Comparison of ENCODE assay signal across 1 cellular context in the genomic region with DNA sequence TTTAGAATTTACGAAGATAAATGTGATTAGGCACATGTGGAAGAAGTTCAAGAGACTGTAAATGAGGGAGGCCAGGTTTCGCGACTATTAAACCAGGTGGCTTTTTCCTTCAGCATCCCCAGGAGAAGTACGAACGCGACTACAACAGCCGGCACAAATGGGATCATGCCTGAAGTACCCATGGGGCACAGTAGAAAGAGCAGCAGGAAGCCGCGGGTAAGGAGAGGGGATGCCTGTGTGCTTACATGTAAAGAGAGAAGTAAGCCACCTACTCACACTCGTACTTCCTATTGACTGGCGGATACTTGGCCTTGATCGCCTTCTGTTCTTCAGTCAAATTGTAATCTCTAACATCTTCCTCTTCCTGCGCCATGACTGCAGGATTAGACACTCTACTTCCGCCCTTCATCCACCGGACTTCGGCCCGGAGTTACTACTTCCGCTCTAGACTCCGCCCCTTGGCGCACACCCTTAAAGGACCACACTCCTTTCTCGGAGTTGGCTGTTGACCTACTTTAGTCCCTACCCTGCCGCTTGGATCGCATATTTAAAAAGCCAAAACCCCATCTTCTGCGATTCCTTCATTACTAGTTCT.
TF ChIP-seq lines count a peak whose summit lies in the region.

TSS of gene ZBTB8OS (minus strand) at position 394 of the 595 bp plus-strand sequence. CDS start at position 373, 21 bp downstream.

TF ChIP-seq in K562, 482 proteins besides CTCF, POLR2A, EP300 and RAD21 (continued from another document and continues in another):
- TF ChIP-seq, protein P1, sequence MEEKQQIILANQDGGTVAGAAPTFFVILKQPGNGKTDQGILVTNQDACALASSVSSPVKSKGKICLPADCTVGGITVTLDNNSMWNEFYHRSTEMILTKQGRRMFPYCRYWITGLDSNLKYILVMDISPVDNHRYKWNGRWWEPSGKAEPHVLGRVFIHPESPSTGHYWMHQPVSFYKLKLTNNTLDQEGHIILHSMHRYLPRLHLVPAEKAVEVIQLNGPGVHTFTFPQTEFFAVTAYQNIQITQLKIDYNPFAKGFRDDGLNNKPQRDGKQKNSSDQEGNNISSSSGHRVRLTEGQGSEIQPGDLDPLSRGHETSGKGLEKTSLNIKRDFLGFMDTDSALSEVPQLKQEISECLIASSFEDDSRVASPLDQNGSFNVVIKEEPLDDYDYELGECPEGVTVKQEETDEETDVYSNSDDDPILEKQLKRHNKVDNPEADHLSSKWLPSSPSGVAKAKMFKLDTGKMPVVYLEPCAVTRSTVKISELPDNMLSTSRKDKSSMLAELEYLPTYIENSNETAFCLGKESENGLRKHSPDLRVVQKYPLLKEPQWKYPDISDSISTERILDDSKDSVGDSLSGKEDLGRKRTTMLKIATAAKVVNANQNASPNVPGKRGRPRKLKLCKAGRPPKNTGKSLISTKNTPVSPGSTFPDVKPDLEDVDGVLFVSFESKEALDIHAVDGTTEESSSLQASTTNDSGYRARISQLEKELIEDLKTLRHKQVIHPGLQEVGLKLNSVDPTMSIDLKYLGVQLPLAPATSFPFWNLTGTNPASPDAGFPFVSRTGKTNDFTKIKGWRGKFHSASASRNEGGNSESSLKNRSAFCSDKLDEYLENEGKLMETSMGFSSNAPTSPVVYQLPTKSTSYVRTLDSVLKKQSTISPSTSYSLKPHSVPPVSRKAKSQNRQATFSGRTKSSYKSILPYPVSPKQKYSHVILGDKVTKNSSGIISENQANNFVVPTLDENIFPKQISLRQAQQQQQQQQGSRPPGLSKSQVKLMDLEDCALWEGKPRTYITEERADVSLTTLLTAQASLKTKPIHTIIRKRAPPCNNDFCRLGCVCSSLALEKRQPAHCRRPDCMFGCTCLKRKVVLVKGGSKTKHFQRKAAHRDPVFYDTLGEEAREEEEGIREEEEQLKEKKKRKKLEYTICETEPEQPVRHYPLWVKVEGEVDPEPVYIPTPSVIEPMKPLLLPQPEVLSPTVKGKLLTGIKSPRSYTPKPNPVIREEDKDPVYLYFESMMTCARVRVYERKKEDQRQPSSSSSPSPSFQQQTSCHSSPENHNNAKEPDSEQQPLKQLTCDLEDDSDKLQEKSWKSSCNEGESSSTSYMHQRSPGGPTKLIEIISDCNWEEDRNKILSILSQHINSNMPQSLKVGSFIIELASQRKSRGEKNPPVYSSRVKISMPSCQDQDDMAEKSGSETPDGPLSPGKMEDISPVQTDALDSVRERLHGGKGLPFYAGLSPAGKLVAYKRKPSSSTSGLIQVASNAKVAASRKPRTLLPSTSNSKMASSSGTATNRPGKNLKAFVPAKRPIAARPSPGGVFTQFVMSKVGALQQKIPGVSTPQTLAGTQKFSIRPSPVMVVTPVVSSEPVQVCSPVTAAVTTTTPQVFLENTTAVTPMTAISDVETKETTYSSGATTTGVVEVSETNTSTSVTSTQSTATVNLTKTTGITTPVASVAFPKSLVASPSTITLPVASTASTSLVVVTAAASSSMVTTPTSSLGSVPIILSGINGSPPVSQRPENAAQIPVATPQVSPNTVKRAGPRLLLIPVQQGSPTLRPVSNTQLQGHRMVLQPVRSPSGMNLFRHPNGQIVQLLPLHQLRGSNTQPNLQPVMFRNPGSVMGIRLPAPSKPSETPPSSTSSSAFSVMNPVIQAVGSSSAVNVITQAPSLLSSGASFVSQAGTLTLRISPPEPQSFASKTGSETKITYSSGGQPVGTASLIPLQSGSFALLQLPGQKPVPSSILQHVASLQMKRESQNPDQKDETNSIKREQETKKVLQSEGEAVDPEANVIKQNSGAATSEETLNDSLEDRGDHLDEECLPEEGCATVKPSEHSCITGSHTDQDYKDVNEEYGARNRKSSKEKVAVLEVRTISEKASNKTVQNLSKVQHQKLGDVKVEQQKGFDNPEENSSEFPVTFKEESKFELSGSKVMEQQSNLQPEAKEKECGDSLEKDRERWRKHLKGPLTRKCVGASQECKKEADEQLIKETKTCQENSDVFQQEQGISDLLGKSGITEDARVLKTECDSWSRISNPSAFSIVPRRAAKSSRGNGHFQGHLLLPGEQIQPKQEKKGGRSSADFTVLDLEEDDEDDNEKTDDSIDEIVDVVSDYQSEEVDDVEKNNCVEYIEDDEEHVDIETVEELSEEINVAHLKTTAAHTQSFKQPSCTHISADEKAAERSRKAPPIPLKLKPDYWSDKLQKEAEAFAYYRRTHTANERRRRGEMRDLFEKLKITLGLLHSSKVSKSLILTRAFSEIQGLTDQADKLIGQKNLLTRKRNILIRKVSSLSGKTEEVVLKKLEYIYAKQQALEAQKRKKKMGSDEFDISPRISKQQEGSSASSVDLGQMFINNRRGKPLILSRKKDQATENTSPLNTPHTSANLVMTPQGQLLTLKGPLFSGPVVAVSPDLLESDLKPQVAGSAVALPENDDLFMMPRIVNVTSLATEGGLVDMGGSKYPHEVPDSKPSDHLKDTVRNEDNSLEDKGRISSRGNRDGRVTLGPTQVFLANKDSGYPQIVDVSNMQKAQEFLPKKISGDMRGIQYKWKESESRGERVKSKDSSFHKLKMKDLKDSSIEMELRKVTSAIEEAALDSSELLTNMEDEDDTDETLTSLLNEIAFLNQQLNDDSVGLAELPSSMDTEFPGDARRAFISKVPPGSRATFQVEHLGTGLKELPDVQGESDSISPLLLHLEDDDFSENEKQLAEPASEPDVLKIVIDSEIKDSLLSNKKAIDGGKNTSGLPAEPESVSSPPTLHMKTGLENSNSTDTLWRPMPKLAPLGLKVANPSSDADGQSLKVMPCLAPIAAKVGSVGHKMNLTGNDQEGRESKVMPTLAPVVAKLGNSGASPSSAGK (IDR thresholded peaks at IDR 0.05), result no peak
- TF ChIP-seq RB1 (IDR thresholded peaks at IDR 0.05; ENCODE audit: low read depth) (peak; percentile 26; the same call in 1 of the 2 replicates), ZSCAN32 (CRISPR knock-in tag; IDR thresholded peaks at IDR 0.05) (no peak), SIN3B (IDR thresholded peaks at IDR 0.05; ENCODE audit: low read depth) (peak; percentile 87), ZNF699 (CRISPR knock-in tag; IDR thresholded peaks at IDR 0.05; ENCODE audit: insufficient replicate concordance) (no peak), ARID3A (IDR thresholded peaks at IDR 0.05; ENCODE audit: borderline replicate concordance, low read depth, low read length) (peak; percentile 46; the same call in 1 of the 2 replicates), COPS2 (conservative IDR thresholded peaks at IDR 0.05) (no peak), SIN3A (IDR thresholded peaks at IDR 0.05; ENCODE audit: borderline replicate concordance in 2 of 2, control insufficient read depth in 1 of 2, low read depth in 2 of 2, low read length in 2 of 2) (peak; percentile 83 to 90; a peak in 2 of 4 replicates), ZNF609 (CRISPR knock-in tag; IDR thresholded peaks at IDR 0.05; ENCODE audit: borderline replicate concordance) (no peak), SP1 (CRISPR knock-in tag; IDR thresholded peaks at IDR 0.05) (peak; percentile 98), PHF8 (IDR thresholded peaks at IDR 0.05; ENCODE audit: borderline replicate concordance, low read length) (peak; percentile 79; the same call in 1 of the 2 replicates), CTBP1 (IDR thresholded peaks at IDR 0.05; ENCODE audit: borderline replicate concordance) (peak; percentile 11; the same call in 1 of the 2 replicates), RCOR1 (IDR thresholded peaks at IDR 0.05; ENCODE audit: borderline replicate concordance in 1 of 2, low read depth in 2 of 2, low read length in 2 of 2) (peak; percentile 42 to 64; a peak in 2 of 4 replicates), NR2F6 (CRISPR knock-in tag; IDR thresholded peaks at IDR 0.05) (no peak), ZNF639 (CRISPR knock-in tag; conservative IDR thresholded peaks at IDR 0.05 in 1 of 2, IDR thresholded peaks at IDR 0.05 in 1 of 2) (no peak), RBM14 (IDR thresholded peaks at IDR 0.05; ENCODE audit: borderline replicate concordance, insufficient read depth, low read depth, low read length) (no peak), ZNF75A (CRISPR knock-in tag; IDR thresholded peaks at IDR 0.05) (no peak), HNRNPUL1 (IDR thresholded peaks at IDR 0.05; ENCODE audit: low read length) (no peak), HDAC2 (IDR thresholded peaks at IDR 0.05) (peak; percentile 63; the same call in 1 of the 2 replicates), EGR1 (conservative IDR thresholded peaks at IDR 0.05) (peak; percentile 9; the same call in 1 of the 2 replicates), PBX2 (CRISPR knock-in tag; IDR thresholded peaks at IDR 0.05; ENCODE audit: low read depth) (no peak), PBX2 (tag; conservative IDR thresholded peaks at IDR 0.05; ENCODE audit: low read depth) (no peak)
- TF ChIP-seq, protein P2, sequence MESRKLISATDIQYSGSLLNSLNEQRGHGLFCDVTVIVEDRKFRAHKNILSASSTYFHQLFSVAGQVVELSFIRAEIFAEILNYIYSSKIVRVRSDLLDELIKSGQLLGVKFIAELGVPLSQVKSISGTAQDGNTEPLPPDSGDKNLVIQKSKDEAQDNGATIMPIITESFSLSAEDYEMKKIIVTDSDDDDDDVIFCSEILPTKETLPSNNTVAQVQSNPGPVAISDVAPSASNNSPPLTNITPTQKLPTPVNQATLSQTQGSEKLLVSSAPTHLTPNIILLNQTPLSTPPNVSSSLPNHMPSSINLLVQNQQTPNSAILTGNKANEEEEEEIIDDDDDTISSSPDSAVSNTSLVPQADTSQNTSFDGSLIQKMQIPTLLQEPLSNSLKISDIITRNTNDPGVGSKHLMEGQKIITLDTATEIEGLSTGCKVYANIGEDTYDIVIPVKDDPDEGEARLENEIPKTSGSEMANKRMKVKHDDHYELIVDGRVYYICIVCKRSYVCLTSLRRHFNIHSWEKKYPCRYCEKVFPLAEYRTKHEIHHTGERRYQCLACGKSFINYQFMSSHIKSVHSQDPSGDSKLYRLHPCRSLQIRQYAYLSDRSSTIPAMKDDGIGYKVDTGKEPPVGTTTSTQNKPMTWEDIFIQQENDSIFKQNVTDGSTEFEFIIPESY (CRISPR knock-in tag; IDR thresholded peaks at IDR 0.05), result peak; percentile 71; the same call in 1 of the 2 replicates
